In genomic region chr3:161913786-161914389, GRCh38 we compare ENCODE assay signal across 14 cellular contexts.
DNase-seq lines count a peak whose midpoint lies in the region; ATAC-seq and TF ChIP-seq lines count a peak whose summit lies in the region.
"Had no signal": no experiment of that assay in that cellular context is flagged by ENCODE, and none has a peak within 500 bp of the region (broad histone marks: within the 10 kb centered on the region; RNA-seq: fewer than 3 reads in every experiment).

No MANE protein-coding gene starts in this region.

- DNase-seq in EH (ENCODE audit: low read depth) (peak; percentile 83), NCI-H226 (peak; percentile 59), astrocyte of the spinal cord (ENCODE audit: low read depth, low spot score) (peak; percentile 77), mesenchymal stem cell (peak; percentile 87), nephron progenitor cell (no peak), suprapubic skin (ENCODE audit: low spot score in 2 of 2) (no peak), NCI-H2107 (lab: John Stamatoyannopoulos, UW) (no peak)
- DNase-seq: activated CD4-positive, alpha-beta T cell treated with anti-CD3 and anti-CD28 coated beads, Interleukin-2, amount 50 U/mL, for 1 hour; CD4-positive, CD25-positive, alpha-beta regulatory T cell had no signal

- H3K9me3 Mint-ChIP-seq in nephron progenitor cell, result peaks cover 7% of the 10 kb centered on the region

- no peak overlapping the region for H2AFZ ChIP-seq in mesenchymal stem cell (ENCODE audit: low read depth, low read length)

- TF ChIP-seq POLR2A in suprapubic skin (IDR thresholded peaks at IDR 0.05), result no peak

- H3K14ac ChIP-seq in mesenchymal stem cell (ENCODE audit: low read length in 2 of 2), result no peak overlapping the region

- no peak overlapping the region for H3K4me2 ChIP-seq in mesenchymal stem cell (ENCODE audit: low read length, poor library complexity, severe bottlenecking)
- H3K4me2 ChIP-seq: KMS-11 had no signal

- no peak for ATAC-seq in GM21360 (IDR thresholded peaks at IDR 0.05; ENCODE audit: unreplicated experiment)
- ATAC-seq: activated T-helper 17 cell treated with anti-CD3 and anti-CD28 coated beads, Interleukin-2, amount 50 U/mL, for 72 hours; stimulated activated memory B cell treated with anti-CD40 and anti-IgM and Interleukin-4, amounts not matched to agents 10 μg/mL and 1 μg/mL and 100 μg/mL, for 72 hours had no signal

- TF ChIP-seq EP300 in suprapubic skin (IDR thresholded peaks at IDR 0.05), result no peak

- no peak overlapping the region for H3K23ac ChIP-seq in mesenchymal stem cell (ENCODE audit: low read length in 2 of 2)

- H3K9me3 ChIP-seq in mesenchymal stem cell (ENCODE audit: control insufficient read depth, low read length) (peaks cover 4% of the 10 kb centered on the region), suprapubic skin (no peaks in the 10 kb centered on the region)

- H3K18ac ChIP-seq in mesenchymal stem cell (ENCODE audit: low read depth in 1 of 2, low read length in 2 of 2), result no peak overlapping the region

- H3K79me1 ChIP-seq in mesenchymal stem cell (replicated peaks; ENCODE audit: low read length, poor library complexity, severe bottlenecking), result no peaks in the 10 kb centered on the region

- H4K8ac ChIP-seq in mesenchymal stem cell (ENCODE audit: low read length), result no peak overlapping the region

- H3K27me3 Mint-ChIP-seq in nephron progenitor cell (ENCODE audit: low read depth, poor library complexity), result no peaks in the 10 kb centered on the region
- H3K27me3 Mint-ChIP-seq: activated T-helper 17 cell treated with anti-CD3 and anti-CD28 coated beads, Interleukin-2, amount 50 U/mL, for 72 hours; brain; CD4-positive, CD25-positive, alpha-beta regulatory T cell; stimulated activated memory B cell treated with anti-CD40 and anti-IgM and Interleukin-4, amounts not matched to agents 10 μg/mL and 1 μg/mL and 100 μg/mL, for 72 hours had no signal

- H3K4me1 ChIP-seq in mesenchymal stem cell (ENCODE audit: control insufficient read depth, insufficient read depth, low read depth, low read length) (peaks cover 2% of the 10 kb centered on the region), suprapubic skin (peaks cover 5% of the 10 kb centered on the region)

- H2BK15ac ChIP-seq in mesenchymal stem cell (ENCODE audit: low read depth, poor library complexity, severe bottlenecking), result no peak overlapping the region

- no peak overlapping the region for H3K4me3 Mint-ChIP-seq in nephron progenitor cell
- H3K4me3 Mint-ChIP-seq: activated T-helper 17 cell treated with anti-CD3 and anti-CD28 coated beads, Interleukin-2, amount 50 U/mL, for 72 hours; CD4-positive, CD25-positive, alpha-beta regulatory T cell; stimulated activated memory B cell treated with anti-CD40 and anti-IgM and Interleukin-4, amounts not matched to agents 10 μg/mL and 1 μg/mL and 100 μg/mL, for 72 hours had no signal

- H3K4me3 ChIP-seq in astrocyte of the spinal cord (ENCODE audit: low read depth, low read length) (no peak overlapping the region), mesenchymal stem cell (ENCODE audit: insufficient read depth in 1 of 2, low read depth in 1 of 2, low read length in 2 of 2) (no peak overlapping the region), suprapubic skin (no peak overlapping the region)

- H4K91ac ChIP-seq in mesenchymal stem cell (ENCODE audit: low read length), result no peak overlapping the region

- peak overlapping the region; percentile 54 for H3K9ac ChIP-seq in mesenchymal stem cell (ENCODE audit: low read length)
- H3K9ac ChIP-seq: KMS-11 had no signal

- H3K27me3 ChIP-seq in mesenchymal stem cell (ENCODE audit: control insufficient read depth in 1 of 2, insufficient read depth in 1 of 2, low read length in 2 of 2) (no peaks in the 10 kb centered on the region), suprapubic skin (no peaks in the 10 kb centered on the region)

- H2BK120ac ChIP-seq in mesenchymal stem cell (ENCODE audit: low read depth, low read length), result no peak overlapping the region

- H2AK5ac ChIP-seq in mesenchymal stem cell (ENCODE audit: low read length, severe bottlenecking), result no peak overlapping the region

- H3K36me3 ChIP-seq in mesenchymal stem cell (ENCODE audit: control insufficient read depth in 1 of 2, insufficient read depth in 2 of 2, low read depth in 1 of 2, low read length in 2 of 2) (no peaks in the 10 kb centered on the region), suprapubic skin (no peaks in the 10 kb centered on the region)

- TF ChIP-seq CTCF in astrocyte of the spinal cord (IDR thresholded peaks at IDR 0.05; ENCODE audit: low read depth, low read length), result no peak
- TF ChIP-seq CTCF in nephron progenitor cell (IDR thresholded peaks at IDR 0.05), result no peak
- no peak for TF ChIP-seq CTCF in suprapubic skin (IDR thresholded peaks at IDR 0.05)

- in situ Hi-C loops in astrocyte of the spinal cord (cut with HindIII; ENCODE audit: low sequenced_read_pairs), result no loop called here

- H3K27ac ChIP-seq in mesenchymal stem cell (ENCODE audit: low read length, poor library complexity, severe bottlenecking), result peak overlapping the region; percentile 49
- no peak overlapping the region for H3K27ac ChIP-seq in suprapubic skin
- H3K27ac ChIP-seq: KMS-11 had no signal

- peaks cover 21% of the 10 kb centered on the region for H3K4me1 Mint-ChIP-seq in nephron progenitor cell
- H3K4me1 Mint-ChIP-seq: activated T-helper 17 cell treated with anti-CD3 and anti-CD28 coated beads, Interleukin-2, amount 50 U/mL, for 72 hours; CD4-positive, CD25-positive, alpha-beta regulatory T cell; stimulated activated memory B cell treated with anti-CD40 and anti-IgM and Interleukin-4, amounts not matched to agents 10 μg/mL and 1 μg/mL and 100 μg/mL, for 72 hours had no signal

- no peak overlapping the region for H2BK5ac ChIP-seq in mesenchymal stem cell (ENCODE audit: low read depth, low read length, poor library complexity, severe bottlenecking)

- H3K27ac Mint-ChIP-seq in nephron progenitor cell, result no peak overlapping the region
- H3K27ac Mint-ChIP-seq: activated T-helper 17 cell treated with anti-CD3 and anti-CD28 coated beads, Interleukin-2, amount 50 U/mL, for 72 hours; CD4-positive, CD25-positive, alpha-beta regulatory T cell; stimulated activated memory B cell treated with anti-CD40 and anti-IgM and Interleukin-4, amounts not matched to agents 10 μg/mL and 1 μg/mL and 100 μg/mL, for 72 hours had no signal

- H3K36me3 Mint-ChIP-seq in nephron progenitor cell (ENCODE audit: low read depth), result no peaks in the 10 kb centered on the region
- H3K36me3 Mint-ChIP-seq: CD4-positive, CD25-positive, alpha-beta regulatory T cell; stimulated activated memory B cell treated with anti-CD40 and anti-IgM and Interleukin-4, amounts not matched to agents 10 μg/mL and 1 μg/mL and 100 μg/mL, for 72 hours had no signal

- H2BK12ac ChIP-seq in mesenchymal stem cell (ENCODE audit: low read length in 2 of 2), result no peak overlapping the region

- no peak overlapping the region for H3K4ac ChIP-seq in mesenchymal stem cell (ENCODE audit: low read depth in 1 of 2, low read length in 2 of 2)

Comparison
In these comparisons a context has a peak if more than half of its experiments do, and no peak if none do; other contexts are left out.
1. DNase-seq: peak in EH (single experiment), NCI-H226 (single experiment), astrocyte of the spinal cord (single experiment) and mesenchymal stem cell (single experiment); none in nephron progenitor cell (single experiment), suprapubic skin (0 of 2) and NCI-H2107 (single experiment).